23 cellular contexts compared by ENCODE assay signal in the genomic region with DNA sequence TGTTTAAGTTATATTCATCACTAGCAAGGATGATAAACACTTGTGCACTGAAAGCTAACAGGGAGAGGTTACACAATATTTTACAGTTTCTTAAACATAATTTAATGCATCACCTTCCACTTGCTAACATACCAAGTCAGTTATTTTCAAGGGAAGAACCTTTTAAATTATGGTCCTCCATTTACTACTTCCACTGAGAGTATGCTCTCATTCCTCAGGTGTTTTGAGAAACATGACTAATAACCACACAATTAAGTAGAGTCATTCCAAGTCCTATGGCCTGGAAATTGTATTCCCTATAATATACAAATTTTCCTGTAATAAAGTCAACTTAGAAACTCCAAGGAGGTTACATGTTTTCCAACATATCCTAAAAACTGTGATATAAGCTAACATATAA.
"Had no signal": no experiment of that assay in that cellular context is flagged by ENCODE, and none has a peak within 500 bp of the region (broad histone marks: within the 10 kb centered on the region; RNA-seq: fewer than 3 reads in every experiment).

No MANE protein-coding gene starts in this region.

- FAIRE-seq: kidney had no signal

- H3K4me3 Mint-ChIP-seq: activated B cell treated with CpG ODN at 0.5 μM for 24 hours; activated CD4-positive, alpha-beta T cell treated with anti-CD3 and anti-CD28 coated beads for 36 hours; activated naive CD8-positive, alpha-beta T cell; nephron; T-helper 1 cell treated with Interleukin-12 subunit alpha and Interleukin-12 subunit beta and Interleukin-4 antibody, amounts not matched to agents 30 μg/mL and 1 μg/mL, for 36 hours had no signal

- DNase-seq: activated B cell treated with CpG ODN at 0.5 μM for 24 hours; activated CD4-positive, alpha-beta T cell treated with anti-CD3 and anti-CD28 coated beads for 36 hours; activated CD4-positive, alpha-beta T cell treated with anti-CD3 and anti-CD28 coated beads, Interleukin-2, amount 50 U/mL, for 48 hours; activated gamma-delta T cell treated with Interleukin-2 at 50 U/mL for 16 hours; activated T-cell treated with anti-CD3 and anti-CD28 coated beads for 4 hours; amniotic stem cell; cerebellar nuclear complex; kidney; left ventricle myocardium inferior; midbrain; ovary; right cardiac atrium; stimulated activated CD4-positive, alpha-beta T cell treated with anti-CD3 and anti-CD28 coated beads, Interleukin-1b, Interleukin-23, amount 100 ng/mL, for 48 hours; stomach; testis; trophoblast cell had no signal

- H3K4me1 ChIP-seq: prostate gland, stomach, testis, vagina had no signal

- H3K36me3 ChIP-seq: ovary, prostate gland had no signal

- H3K27me3 Mint-ChIP-seq: activated B cell treated with CpG ODN at 0.5 μM for 24 hours; activated CD4-positive, alpha-beta T cell treated with anti-CD3 and anti-CD28 coated beads for 36 hours; activated naive CD8-positive, alpha-beta T cell had no signal

- H3K27ac ChIP-seq: coronary artery, left ventricle myocardium inferior, neutrophil, ovary, prostate gland, stomach, testis, vagina had no signal

- H3K27ac Mint-ChIP-seq: activated B cell treated with CpG ODN at 0.5 μM for 24 hours; activated CD4-positive, alpha-beta T cell treated with anti-CD3 and anti-CD28 coated beads for 36 hours; activated naive CD8-positive, alpha-beta T cell; nephron; T-helper 1 cell treated with Interleukin-12 subunit alpha and Interleukin-12 subunit beta and Interleukin-4 antibody, amounts not matched to agents 30 μg/mL and 1 μg/mL, for 36 hours had no signal

- H3K4me3 ChIP-seq: coronary artery, left ventricle myocardium inferior, ovary, prostate gland, stomach, testis, vagina had no signal

- H3K9me3 Mint-ChIP-seq: activated B cell treated with CpG ODN at 0.5 μM for 24 hours; nephron; T-helper 1 cell treated with Interleukin-12 subunit alpha and Interleukin-12 subunit beta and Interleukin-4 antibody, amounts not matched to agents 30 μg/mL and 1 μg/mL, for 36 hours had no signal

- H3K9me3 ChIP-seq: left ventricle myocardium inferior, neutrophil, ovary, prostate gland, stomach, testis, vagina had no signal

- H3K27me3 ChIP-seq: neutrophil, ovary, stomach, testis, vagina had no signal

- H3K4me1 Mint-ChIP-seq: activated B cell treated with CpG ODN at 0.5 μM for 24 hours; activated CD4-positive, alpha-beta T cell treated with anti-CD3 and anti-CD28 coated beads for 36 hours; nephron had no signal
